In genomic region chr3:49899815-49900214, GRCh38 we compare ENCODE assay signal across 9 cellular contexts. TPM values are rescaled to one million over a fixed set of nuclear protein-coding genes. Genes with fewer than 3 reads are reported as not detected.
DNase-seq lines count a peak whose midpoint lies in the region; ATAC-seq and TF ChIP-seq lines count a peak whose summit lies in the region.
"Had no signal": no experiment of that assay in that cellular context is flagged by ENCODE, and none has a peak within 500 bp of the region (broad histone marks: within the 10 kb centered on the region; RNA-seq: fewer than 3 reads in every experiment).

No MANE protein-coding gene starts in this region.

- CTCF ChIA-PET in WTC11 (lab: Charles Lee), result interaction anchor here (0.6 to 8.9 kb wide), 22 partner anchors 9 to 1477 kb away, joined by 3 to 103 read pairs (median 4); partner anchors contain the start of genes AMIGO3, CAMKV, INKA1 and MON1A
- CTCF ChIA-PET in activated CD8-positive, alpha-beta memory T cell treated with anti-CD3 and anti-CD28 coated beads, Interleukin-2, amount 10 ng/mL, durations not matched to agents 7 days and 5 days (lab: Charles Lee), result interaction anchor here (0.6 to 3.0 kb wide), 4 partner anchors 22 to 1910 kb away, joined by 4 to 13 read pairs (median 5); partner anchors contain the start of gene INKA1

- H3K27me3 ChIP-seq in lower lobe of right lung (ENCODE audit: low read depth), result no peaks in the 10 kb centered on the region

- DNase-seq in EH (ENCODE audit: low read depth) (peak; percentile 14), HT1080 (ENCODE audit: low read depth) (peak; percentile 15), WTC11 (ENCODE audit: low spot score) (peak; percentile 61), lower lobe of right lung (no peak), NCI-H345 (lab: John Stamatoyannopoulos, UW) (no peak), middle frontal gyrus (ENCODE audit: extremely low spot score, low spot score) (no peak), NCI-H226 (no peak)
- no peak for DNase-seq in activated CD8-positive, alpha-beta memory T cell treated with anti-CD3 and anti-CD28 coated beads, Interleukin-2, amount 10 ng/mL, durations not matched to agents 7 days and 5 days

- ATAC-seq in WTC11 (peak; percentile 8), lower lobe of right lung (no peak)
- no peak for ATAC-seq in activated CD8-positive, alpha-beta memory T cell treated with anti-CD3 and anti-CD28 coated beads, Interleukin-2, amount 10 ng/mL, durations not matched to agents 7 days and 5 days

- H3K4me3 ChIP-seq in lower lobe of right lung, result no peak overlapping the region

- H3K36me3 ChIP-seq in lower lobe of right lung, result peaks cover 37% of the 10 kb centered on the region

- peak; percentile 32; the same call in 1 of the 2 replicates for TF ChIP-seq CTCF in WTC11 (IDR thresholded peaks at IDR 0.05)
- peak; percentile 20 for TF ChIP-seq CTCF in lower lobe of right lung (IDR thresholded peaks at IDR 0.05)

- peaks cover 49% of the 10 kb centered on the region for H3K4me1 ChIP-seq in lower lobe of right lung

- no peaks in the 10 kb centered on the region for H3K9me3 Mint-ChIP-seq in WTC11
- no peaks in the 10 kb centered on the region for H3K9me3 Mint-ChIP-seq in activated CD8-positive, alpha-beta memory T cell treated with anti-CD3 and anti-CD28 coated beads, Interleukin-2, amount 10 ng/mL, durations not matched to agents 7 days and 5 days (ENCODE audit: low read depth)
- H3K9me3 Mint-ChIP-seq: central memory CD8-positive, alpha-beta T cell had no signal

- POLR2A ChIA-PET in WTC11 (lab: Charles Lee), result interaction anchor here (0.6 kb wide), 1 partner anchor 26 kb away, joined by 3 read pairs; no protein-coding TSS in a partner anchor

- H3K36me3 Mint-ChIP-seq in WTC11, result no peaks in the 10 kb centered on the region
- H3K36me3 Mint-ChIP-seq in activated CD8-positive, alpha-beta memory T cell treated with anti-CD3 and anti-CD28 coated beads, Interleukin-2, amount 10 ng/mL, durations not matched to agents 7 days and 5 days, result peaks cover 2% of the 10 kb centered on the region

- peaks cover 7% of the 10 kb centered on the region for H3K4me1 Mint-ChIP-seq in WTC11
- H3K4me1 Mint-ChIP-seq in activated CD8-positive, alpha-beta memory T cell treated with anti-CD3 and anti-CD28 coated beads, Interleukin-2, amount 10 ng/mL, durations not matched to agents 7 days and 5 days, result peaks cover 15% of the 10 kb centered on the region

- H3K27ac Mint-ChIP-seq in WTC11, result no peak overlapping the region
- H3K27ac Mint-ChIP-seq in activated CD8-positive, alpha-beta memory T cell treated with anti-CD3 and anti-CD28 coated beads, Interleukin-2, amount 10 ng/mL, durations not matched to agents 7 days and 5 days, result no peak overlapping the region

- intact Hi-C loops in lower lobe of right lung (cut with DNase I), result no loop called here

- no peak overlapping the region for H3K4me3 Mint-ChIP-seq in WTC11
- no peak overlapping the region for H3K4me3 Mint-ChIP-seq in activated CD8-positive, alpha-beta memory T cell treated with anti-CD3 and anti-CD28 coated beads, Interleukin-2, amount 10 ng/mL, durations not matched to agents 7 days and 5 days
- H3K4me3 Mint-ChIP-seq: central memory CD8-positive, alpha-beta T cell had no signal

- H3K9me3 ChIP-seq in lower lobe of right lung, result no peaks in the 10 kb centered on the region

- no peaks in the 10 kb centered on the region for H3K27me3 Mint-ChIP-seq in WTC11 (ENCODE audit: low read depth)
- no peaks in the 10 kb centered on the region for H3K27me3 Mint-ChIP-seq in activated CD8-positive, alpha-beta memory T cell treated with anti-CD3 and anti-CD28 coated beads, Interleukin-2, amount 10 ng/mL, durations not matched to agents 7 days and 5 days
- H3K27me3 Mint-ChIP-seq: central memory CD8-positive, alpha-beta T cell had no signal

- H3K27ac ChIP-seq in lower lobe of right lung, result peak overlapping the region; percentile 81

TF ChIP-seq in WTC11, 78 proteins besides CTCF, POLR2A, EP300 and RAD21 (continues in another document):
- no peak for TF ChIP-seq ATF6 (CRISPR knock-in tag; IDR thresholded peaks at IDR 0.05)
- no peak for TF ChIP-seq CDX4 (CRISPR knock-in tag; IDR thresholded peaks at IDR 0.05; ENCODE audit: borderline replicate concordance)
- no peak for TF ChIP-seq AR (CRISPR knock-in tag; IDR thresholded peaks at IDR 0.05)
- TF ChIP-seq PRRX2 (CRISPR knock-in tag; IDR thresholded peaks at IDR 0.05), result no peak

RNA-seq across cellular contexts. Expression of gene MST1R, which starts 3.9 kb away (rescaled TPM):
- 1.2 TPM in 2 replicates for total RNA-seq in HT1080 (2014; rRNA removed; shearing (Covaris generic))
- 0.38 and 0.86 TPM in 2 replicates for polyA plus RNA-seq in HT1080 (2015; cell fraction: cytosol; rRNA removed)
- 1.7 and 2.0 TPM in 2 replicates for polyA plus RNA-seq in HT1080 (2015; cell fraction: nucleus; rRNA removed)
- 5.1 to 6.2 TPM (median 5.6 TPM) in 3 replicates for total RNA-seq in WTC11 (2021)
- 27.3 TPM for total RNA-seq in lower lobe of right lung
- total RNA-seq in activated CD8-positive, alpha-beta memory T cell treated with anti-CD3 and anti-CD28 coated beads, Interleukin-2, amount 10 ng/mL, durations not matched to agents 7 days and 5 days, result 1 to 10 TPM; 1.2 to 2.5 TPM

RNA-seq across cellular contexts. Expression of gene MON1A, which starts 29.8 kb away (rescaled TPM):
- 24.0 and 31.1 TPM in 2 replicates for total RNA-seq in HT1080 (2014; rRNA removed; shearing (Covaris generic))
- polyA plus RNA-seq in HT1080 (2015; cell fraction: cytosol; rRNA removed), result 17.5 and 17.9 TPM in 2 replicates
- 12.4 and 12.7 TPM in 2 replicates for polyA plus RNA-seq in HT1080 (2015; cell fraction: nucleus; rRNA removed)
- total RNA-seq in WTC11 (2021) (6.6 to 8.6 TPM (median 7.0 TPM) in 3 replicates), lower lobe of right lung (9.7 TPM)
- total RNA-seq in activated CD8-positive, alpha-beta memory T cell treated with anti-CD3 and anti-CD28 coated beads, Interleukin-2, amount 10 ng/mL, durations not matched to agents 7 days and 5 days, result 10 to 100 TPM; 13.0 to 15.8 TPM

RNA-seq across cellular contexts. Expression of gene CAMKV, which starts 30.1 kb away (rescaled TPM):
- total RNA-seq in HT1080 (2014; rRNA removed; shearing (Covaris generic)), result 0.23 TPM in 1 of 2 replicates, not detected in the other
- polyA plus RNA-seq in HT1080 (2015; cell fraction: cytosol; rRNA removed), result 0.03 and 0.08 TPM in 2 replicates
- polyA plus RNA-seq in HT1080 (2015; cell fraction: nucleus; rRNA removed), result 0.38 and 0.43 TPM in 2 replicates
- total RNA-seq in WTC11 (2021), result 56.0 to 58.2 TPM (median 56.6 TPM) in 3 replicates
- not detected for total RNA-seq in lower lobe of right lung
- not detected for total RNA-seq in activated CD8-positive, alpha-beta memory T cell treated with anti-CD3 and anti-CD28 coated beads, Interleukin-2, amount 10 ng/mL, durations not matched to agents 7 days and 5 days

RNA-seq across cellular contexts. Expression of gene RBM6, which starts 40.1 kb away (rescaled TPM):
- 34.1 and 43.8 TPM in 2 replicates for total RNA-seq in HT1080 (2014; rRNA removed; shearing (Covaris generic))
- 27.5 and 30.9 TPM in 2 replicates for polyA plus RNA-seq in HT1080 (2015; cell fraction: cytosol; rRNA removed)
- polyA plus RNA-seq in HT1080 (2015; cell fraction: nucleus; rRNA removed), result 151 and 163 TPM in 2 replicates
- total RNA-seq in WTC11 (2021) (115 to 122 TPM (median 118 TPM) in 3 replicates), lower lobe of right lung (101 TPM)
- total RNA-seq in activated CD8-positive, alpha-beta memory T cell treated with anti-CD3 and anti-CD28 coated beads, Interleukin-2, amount 10 ng/mL, durations not matched to agents 7 days and 5 days, result 100 to 1,000 TPM; 108 to 142 TPM

RNA-seq across cellular contexts. Expression of gene TRAIP, which starts 43.5 kb away (rescaled TPM):
- total RNA-seq in HT1080 (2014; rRNA removed; shearing (Covaris generic)), result 13.4 and 15.1 TPM in 2 replicates
- 6.6 and 8.2 TPM in 2 replicates for polyA plus RNA-seq in HT1080 (2015; cell fraction: cytosol; rRNA removed)
- 31.1 and 32.4 TPM in 2 replicates for polyA plus RNA-seq in HT1080 (2015; cell fraction: nucleus; rRNA removed)
- 25.9 to 31.8 TPM (median 29.9 TPM) in 3 replicates for total RNA-seq in WTC11 (2021)
- 3.0 TPM for total RNA-seq in lower lobe of right lung
- 10 to 100 TPM; 27.3 to 32.0 TPM for total RNA-seq in activated CD8-positive, alpha-beta memory T cell treated with anti-CD3 and anti-CD28 coated beads, Interleukin-2, amount 10 ng/mL, durations not matched to agents 7 days and 5 days

Comparison
In these comparisons a context has a peak if more than half of its experiments do, and no peak if none do; other contexts are left out.
1. DNase-seq: peak in EH (single experiment), HT1080 (single experiment) and WTC11 (single experiment); none in lower lobe of right lung (single experiment), NCI-H345 (single experiment), activated CD8-positive, alpha-beta memory T cell treated with anti-CD3 and anti-CD28 coated beads, Interleukin-2, amount 10 ng/mL, durations not matched to agents 7 days and 5 days (single experiment), middle frontal gyrus (single experiment) and NCI-H226 (single experiment).
2. RNA of gene CAMKV, which starts 30.1 kb away (total RNA-seq): 56.0 to 58.2 TPM in WTC11; 0.23 TPM in HT1080, not detected in lower lobe of right lung (single experiment) and not detected in activated CD8-positive, alpha-beta memory T cell treated with anti-CD3 and anti-CD28 coated beads, Interleukin-2, amount 10 ng/mL, durations not matched to agents 7 days and 5 days; every median in the first group is over 10 times any median in the second.